ENCODE assay signal across 19 cellular contexts in genomic region chr1:117084231-117084630, GRCh38. TPM values are rescaled to one million over a fixed set of nuclear protein-coding genes. Genes with fewer than 3 reads are reported as not detected.
"Had no signal": no experiment of that assay in that cellular context is flagged by ENCODE, and none has a peak within 500 bp of the region (broad histone marks: within the 10 kb centered on the region; RNA-seq: fewer than 3 reads in every experiment).

No MANE protein-coding gene starts in this region.

- H2AFZ ChIP-seq: parathyroid adenoma had no signal

- H3K9me3 ChIP-seq: heart right ventricle, prostate gland, right lobe of liver, testis, tibial nerve had no signal

- H3K36me3 ChIP-seq: prostate gland had no signal

- H3K27ac Mint-ChIP-seq: naive thymus-derived CD4-positive, alpha-beta T cell; stimulated activated effector memory CD8-positive, alpha-beta T cell treated with anti-CD3 and anti-CD28 coated beads, Interleukin-12 subunit alpha, Interleukin-12 subunit beta, amount 100 ng/mL, for 72 hours had no signal

- H3K4me1 Mint-ChIP-seq: naive thymus-derived CD4-positive, alpha-beta T cell had no signal

- FAIRE-seq: endometrium, frontal cortex, islet of Langerhans had no signal

- H3K79me2 ChIP-seq: parathyroid adenoma had no signal

- H3K4me1 ChIP-seq: parathyroid adenoma, prostate gland, right lobe of liver, testis, tibial nerve had no signal

- H3K9ac ChIP-seq: parathyroid adenoma had no signal

- H3K4me3 ChIP-seq: heart right ventricle, prostate gland, right lobe of liver, testis, tibial nerve had no signal

- H3K9me3 Mint-ChIP-seq: naive thymus-derived CD4-positive, alpha-beta T cell; nephron progenitor cell; stimulated activated effector memory CD8-positive, alpha-beta T cell treated with anti-CD3 and anti-CD28 coated beads, Interleukin-12 subunit alpha, Interleukin-12 subunit beta, amount 100 ng/mL, for 72 hours had no signal

- DNase-seq: cortex of kidney; effector memory CD4-positive, alpha-beta T cell; heart right ventricle; hypothalamus; kidney glomerular epithelial cell; mammary epithelial cell; naive thymus-derived CD4-positive, alpha-beta T cell; nephron progenitor cell; right lobe of liver; stimulated activated CD4-positive, alpha-beta T cell treated with anti-CD3 and anti-CD28 coated beads, Interleukin-4, amount 100 ng/mL, for 1 hour; testis had no signal

- ATAC-seq: esophagus mucosa; heart right ventricle; naive thymus-derived CD4-positive, alpha-beta T cell; right lobe of liver had no signal

- H3K27ac ChIP-seq: heart right ventricle, parathyroid adenoma, prostate gland, right lobe of liver, testis, tibial nerve had no signal

- H3K4me3 Mint-ChIP-seq: naive thymus-derived CD4-positive, alpha-beta T cell; nephron progenitor cell; stimulated activated effector memory CD8-positive, alpha-beta T cell treated with anti-CD3 and anti-CD28 coated beads, Interleukin-12 subunit alpha, Interleukin-12 subunit beta, amount 100 ng/mL, for 72 hours had no signal

- H3K27me3 Mint-ChIP-seq: naive thymus-derived CD4-positive, alpha-beta T cell had no signal

- H3K27me3 ChIP-seq: heart right ventricle, right lobe of liver, testis, tibial nerve had no signal

RNA-seq across cellular contexts. Expression of gene TRIM45, which starts 37.3 kb away (rescaled TPM):
- polyA plus RNA-seq: naive thymus-derived CD4-positive, alpha-beta T cell had no signal
